8 cellular contexts compared by ENCODE assay signal in the genomic region with DNA sequence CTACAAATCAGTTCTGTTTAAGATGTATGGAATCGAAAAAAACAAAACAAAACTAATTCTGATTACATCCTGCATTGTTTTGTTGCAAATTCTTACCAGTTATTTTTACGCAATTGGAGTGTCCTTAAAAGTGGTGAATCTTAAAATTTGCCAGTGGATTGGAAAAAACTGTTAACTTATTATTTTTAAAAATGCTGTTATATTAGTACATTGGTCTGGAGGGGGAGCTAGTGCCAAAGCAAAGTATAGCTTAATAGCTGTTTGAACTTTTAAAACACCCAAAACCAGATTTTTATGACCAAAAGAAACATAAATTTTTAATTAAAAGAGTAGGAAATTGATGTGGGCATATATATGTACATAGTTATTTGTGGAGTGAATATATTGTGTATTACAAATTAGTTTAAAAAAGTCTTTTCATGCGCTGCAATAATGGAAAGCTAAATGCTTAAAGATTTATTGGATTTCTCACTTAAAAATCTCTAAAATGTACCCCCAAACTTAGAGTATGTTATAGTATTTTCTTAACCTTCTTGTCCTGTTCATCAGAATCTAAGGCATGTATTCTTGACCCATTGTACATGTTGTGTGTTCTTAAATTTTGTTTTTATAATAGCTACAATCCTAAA. TPM values are rescaled to one million over a fixed set of nuclear protein-coding genes. Genes with fewer than 3 reads are reported as not detected.
A peak's percentile ranks its signal among the peaks of the same experiment; 100 is the strongest.
DNase-seq lines count a peak whose midpoint lies in the region; ATAC-seq, FAIRE-seq and TF ChIP-seq lines count a peak whose summit lies in the region.

No MANE protein-coding gene starts in this region.

- DNase-seq in NCI-H2196 (lab: John Stamatoyannopoulos, UW; ENCODE audit: unreplicated experiment) (peak; percentile 51), NCI-H2196 treated with DMSO at 0.1 percent for 48 hours (lab: John Stamatoyannopoulos, UW; ENCODE audit: unreplicated experiment) (no peak), SK-N-MC (ENCODE audit: low read depth, low spot score) (no peak), fibroblast of peridontal ligament (ENCODE audit: extremely low read depth) (peak; percentile 75), small intestine (peak; percentile 39)

- no peaks in the 10 kb centered on the region for H3K36me3 ChIP-seq in HEK293 (ENCODE audit: control insufficient read depth in 2 of 2, insufficient read depth in 1 of 2, low read length in 2 of 2)
- H3K36me3 ChIP-seq in SK-N-MC (ENCODE audit: insufficient read depth, low read length), result no peaks in the 10 kb centered on the region; the same call in 1 of the 2 replicates
- no peaks in the 10 kb centered on the region for H3K36me3 ChIP-seq in small intestine (ENCODE audit: control insufficient read depth in 2 of 2, insufficient read depth in 2 of 2, low read length in 2 of 2)

- ATAC-seq in GM19324 (IDR thresholded peaks at IDR 0.05; ENCODE audit: low FRiP score, unreplicated experiment), result no peak
- no peak for ATAC-seq in HG02885 (IDR thresholded peaks at IDR 0.05; ENCODE audit: poor library complexity, unreplicated experiment)

- H3K9me3 ChIP-seq in HEK293 (ENCODE audit: control insufficient read depth, insufficient read depth, low read depth, low read length), result no peaks in the 10 kb centered on the region
- H3K9me3 ChIP-seq in SK-N-MC (ENCODE audit: low read depth, low read length), result no peaks in the 10 kb centered on the region
- H3K9me3 ChIP-seq in small intestine (ENCODE audit: control insufficient read depth, low read depth), result no peaks in the 10 kb centered on the region

- CTCF ChIA-PET in HEK293 (lab: Yijun Ruan, JAX), result interaction anchor here (0.6 to 5.6 kb wide), 29 partner anchors 9 to 656 kb away, joined by 3 to 68 read pairs (median 4); no protein-coding TSS in a partner anchor

- H3K9ac ChIP-seq in SK-N-MC (ENCODE audit: insufficient read length), result peak overlapping the region; percentile 87

- peak; percentile 86 for FAIRE-seq in small intestine (lab: Jason Lieb, UNC)

- 15 to 51% (median 35%) methylated on average over 3 of the region's 3 CpGs for WGBS in small intestine, 3 donors

- H3K27me3 ChIP-seq in small intestine (ENCODE audit: control insufficient read depth in 2 of 2, insufficient read depth in 2 of 2, low read length in 2 of 2), result no peaks in the 10 kb centered on the region

- H3K4me3 ChIP-seq in HEK293 (ENCODE audit: low read depth, low read length), result no peak overlapping the region
- peak overlapping the region; percentile 96 for H3K4me3 ChIP-seq in SK-N-MC
- H3K4me3 ChIP-seq in small intestine (ENCODE audit: low read depth in 1 of 2, low read length in 2 of 2), result no peak overlapping the region

- no peak for TF ChIP-seq CTCF in HEK293 (tag by site-specific recombination; IDR thresholded peaks at IDR 0.05)

- peaks cover 5% of the 10 kb centered on the region; the same call in 1 of the 2 replicates for H3K4me1 ChIP-seq in HEK293 (ENCODE audit: control insufficient read depth, insufficient read depth, low read length)
- H3K4me1 ChIP-seq in small intestine (ENCODE audit: control insufficient read depth in 2 of 2, insufficient read depth in 1 of 2, low read depth in 1 of 2, low read length in 1 of 2), result peaks cover 2% of the 10 kb centered on the region in 2 donors

- POLR2A ChIA-PET in HEK293 (lab: Yijun Ruan, JAX), result interaction anchor here (0.6 kb wide), 1 partner anchor 377 kb away, joined by 3 read pairs; no protein-coding TSS in a partner anchor

- H3K27ac ChIP-seq in HEK293 (ENCODE audit: extremely low read depth, low read depth, low read length) (no peak overlapping the region), SK-N-MC (peak overlapping the region; percentile 86), small intestine (ENCODE audit: low read depth in 1 of 2, low read length in 1 of 2) (no peak overlapping the region)

TF ChIP-seq in HEK293, 187 proteins besides CTCF, POLR2A, EP300 and RAD21:
- TF ChIP-seq WT1 (tag by site-specific recombination; IDR thresholded peaks at IDR 0.05) (no peak), ZNF133 (tag by site-specific recombination; IDR thresholded peaks at IDR 0.05) (no peak), ZNF366 (tag by site-specific recombination; conservative IDR thresholded peaks at IDR 0.05) (no peak), ZBTB21 (tag by site-specific recombination; IDR thresholded peaks at IDR 0.05) (no peak), ZNF654 (tag by site-specific recombination; IDR thresholded peaks at IDR 0.05; ENCODE audit: low read depth) (peak; percentile 63), ZNF837 (tag by site-specific recombination; IDR thresholded peaks at IDR 0.05) (no peak)
- TF ChIP-seq, protein P1, sequence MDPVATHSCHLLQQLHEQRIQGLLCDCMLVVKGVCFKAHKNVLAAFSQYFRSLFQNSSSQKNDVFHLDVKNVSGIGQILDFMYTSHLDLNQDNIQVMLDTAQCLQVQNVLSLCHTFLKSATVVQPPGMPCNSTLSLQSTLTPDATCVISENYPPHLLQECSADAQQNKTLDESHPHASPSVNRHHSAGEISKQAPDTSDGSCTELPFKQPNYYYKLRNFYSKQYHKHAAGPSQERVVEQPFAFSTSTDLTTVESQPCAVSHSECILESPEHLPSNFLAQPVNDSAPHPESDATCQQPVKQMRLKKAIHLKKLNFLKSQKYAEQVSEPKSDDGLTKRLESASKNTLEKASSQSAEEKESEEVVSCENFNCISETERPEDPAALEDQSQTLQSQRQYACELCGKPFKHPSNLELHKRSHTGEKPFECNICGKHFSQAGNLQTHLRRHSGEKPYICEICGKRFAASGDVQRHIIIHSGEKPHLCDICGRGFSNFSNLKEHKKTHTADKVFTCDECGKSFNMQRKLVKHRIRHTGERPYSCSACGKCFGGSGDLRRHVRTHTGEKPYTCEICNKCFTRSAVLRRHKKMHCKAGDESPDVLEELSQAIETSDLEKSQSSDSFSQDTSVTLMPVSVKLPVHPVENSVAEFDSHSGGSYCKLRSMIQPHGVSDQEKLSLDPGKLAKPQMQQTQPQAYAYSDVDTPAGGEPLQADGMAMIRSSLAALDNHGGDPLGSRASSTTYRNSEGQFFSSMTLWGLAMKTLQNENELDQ (tag by site-specific recombination; IDR thresholded peaks at IDR 0.05; ENCODE audit: low read depth), result no peak
- TF ChIP-seq, protein P2, sequence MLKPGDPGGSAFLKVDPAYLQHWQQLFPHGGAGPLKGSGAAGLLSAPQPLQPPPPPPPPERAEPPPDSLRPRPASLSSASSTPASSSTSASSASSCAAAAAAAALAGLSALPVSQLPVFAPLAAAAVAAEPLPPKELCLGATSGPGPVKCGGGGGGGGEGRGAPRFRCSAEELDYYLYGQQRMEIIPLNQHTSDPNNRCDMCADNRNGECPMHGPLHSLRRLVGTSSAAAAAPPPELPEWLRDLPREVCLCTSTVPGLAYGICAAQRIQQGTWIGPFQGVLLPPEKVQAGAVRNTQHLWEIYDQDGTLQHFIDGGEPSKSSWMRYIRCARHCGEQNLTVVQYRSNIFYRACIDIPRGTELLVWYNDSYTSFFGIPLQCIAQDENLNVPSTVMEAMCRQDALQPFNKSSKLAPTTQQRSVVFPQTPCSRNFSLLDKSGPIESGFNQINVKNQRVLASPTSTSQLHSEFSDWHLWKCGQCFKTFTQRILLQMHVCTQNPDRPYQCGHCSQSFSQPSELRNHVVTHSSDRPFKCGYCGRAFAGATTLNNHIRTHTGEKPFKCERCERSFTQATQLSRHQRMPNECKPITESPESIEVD (tag by site-specific recombination; IDR thresholded peaks at IDR 0.05), result peak; percentile 37; the same call in 1 of the 2 replicates
- TF ChIP-seq, protein P3, sequence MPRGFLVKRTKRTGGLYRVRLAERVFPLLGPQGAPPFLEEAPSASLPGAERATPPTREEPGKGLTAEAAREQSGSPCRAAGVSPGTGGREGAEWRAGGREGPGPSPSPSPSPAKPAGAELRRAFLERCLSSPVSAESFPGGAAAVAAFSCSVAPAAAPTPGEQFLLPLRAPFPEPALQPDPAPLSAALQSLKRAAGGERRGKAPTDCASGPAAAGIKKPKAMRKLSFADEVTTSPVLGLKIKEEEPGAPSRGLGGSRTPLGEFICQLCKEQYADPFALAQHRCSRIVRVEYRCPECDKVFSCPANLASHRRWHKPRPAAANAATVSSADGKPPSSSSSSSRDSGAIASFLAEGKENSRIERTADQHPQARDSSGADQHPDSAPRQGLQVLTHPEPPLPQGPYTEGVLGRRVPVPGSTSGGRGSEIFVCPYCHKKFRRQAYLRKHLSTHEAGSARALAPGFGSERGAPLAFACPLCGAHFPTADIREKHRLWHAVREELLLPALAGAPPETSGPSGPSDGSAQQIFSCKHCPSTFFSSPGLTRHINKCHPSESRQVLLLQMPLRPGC (tag by site-specific recombination; IDR thresholded peaks at IDR 0.05), result no peak

RNA-seq across cellular contexts. Expression of a gene that starts 2.5 kb away (rescaled TPM):
- polyA plus RNA-seq in small intestine, result 10 to 100 TPM in 1 of 3 donors, 1 to 10 TPM in 2; 4.7 to 52.1 (median 5.1) TPM

Comparison
In these comparisons a context has a peak if more than half of its experiments do, and no peak if none do; other contexts are left out.
1. DNase-seq: peak in NCI-H2196 (single experiment), fibroblast of peridontal ligament (single experiment) and small intestine (single experiment); none in NCI-H2196 treated with DMSO at 0.1 percent for 48 hours (single experiment) and SK-N-MC (single experiment).